ENCODE assay signal across 15 cellular contexts in genomic region chr2:37683926-37684780, GRCh38. TPM values are rescaled to one million over a fixed set of nuclear protein-coding genes. Genes with fewer than 3 reads are reported as not detected.
DNase-seq lines count a peak whose midpoint lies in the region; ATAC-seq, FAIRE-seq and TF ChIP-seq lines count a peak whose summit lies in the region.
"Had no signal": no experiment of that assay in that cellular context is flagged by ENCODE, and none has a peak within 500 bp of the region (broad histone marks: within the 10 kb centered on the region; RNA-seq: fewer than 3 reads in every experiment).

No MANE protein-coding gene starts in this region.

- peak overlapping the region; percentile 9 for H3K27ac ChIP-seq in astrocyte (ENCODE audit: low read depth, low read length)
- H3K27ac ChIP-seq in osteoblast (ENCODE audit: low read depth, low read length) = no peak overlapping the region
- no peak overlapping the region for H3K27ac ChIP-seq in brain microvascular endothelial cell
- H3K27ac ChIP-seq: ovary had no signal

- peak overlapping the region; percentile 19 for H3K4me2 ChIP-seq in astrocyte (ENCODE audit: low read length)
- H3K4me2 ChIP-seq in osteoblast (ENCODE audit: insufficient read depth, low read length) = no peak overlapping the region

- H3K79me2 ChIP-seq in astrocyte (ENCODE audit: insufficient read depth, low read length) (no peaks in the 10 kb centered on the region), osteoblast (ENCODE audit: insufficient read depth, low read length) (no peaks in the 10 kb centered on the region)

- no peak overlapping the region for H3K4me3 ChIP-seq in astrocyte (ENCODE audit: insufficient read depth, low read depth, low read length)
- no peak overlapping the region for H3K4me3 ChIP-seq in osteoblast (ENCODE audit: insufficient read depth, low read length)
- H3K4me3 ChIP-seq in brain microvascular endothelial cell (ENCODE audit: low read depth, low read length) = no peak overlapping the region
- H3K4me3 ChIP-seq: ovary had no signal

- H3K9me3 ChIP-seq in astrocyte (ENCODE audit: insufficient read depth, low read depth, low read length) (no peaks in the 10 kb centered on the region), osteoblast (ENCODE audit: low read depth, low read length) (no peaks in the 10 kb centered on the region)
- H3K9me3 ChIP-seq: ovary had no signal

- no peak for FAIRE-seq in astrocyte (lab: Jason Lieb, UNC)

- H3K27me3 ChIP-seq in astrocyte (ENCODE audit: insufficient read depth, low read length) (no peaks in the 10 kb centered on the region), osteoblast (ENCODE audit: insufficient read depth, low read length) (no peaks in the 10 kb centered on the region), brain microvascular endothelial cell (replicated peaks) (no peaks in the 10 kb centered on the region)
- H3K27me3 ChIP-seq: ovary had no signal

- H4K20me1 ChIP-seq in astrocyte (ENCODE audit: insufficient read depth, low read length) (no peaks in the 10 kb centered on the region), osteoblast (ENCODE audit: insufficient read depth, low read length) (no peaks in the 10 kb centered on the region)

- peaks cover 2% of the 10 kb centered on the region for H3K36me3 Mint-ChIP-seq in activated T-cell treated with anti-CD3 and anti-CD28 coated beads, Interleukin-2, amount 50 U/mL, for 24 hours (ENCODE audit: low read depth)
- H3K36me3 Mint-ChIP-seq in astrocyte (ENCODE audit: low read depth, unreplicated experiment) = no peaks in the 10 kb centered on the region

- no peak for DNase-seq in activated T-cell treated with anti-CD3 and anti-CD28 coated beads, Interleukin-2, amount 50 U/mL, for 24 hours
- DNase-seq in activated T-cell treated with anti-CD3 and anti-CD28 coated beads for 4 hours = no peak
- DNase-seq in Kasumi-1 (lab: John Stamatoyannopoulos, UW) = peak; percentile 43 to 44
- DNase-seq in astrocyte (ENCODE audit: low read depth) = no peak
- DNase-seq in osteoblast (ENCODE audit: insufficient read length, low spot score, missing footprints) = peak; percentile 57
- DNase-seq in NCI-H2196 (lab: John Stamatoyannopoulos, UW; ENCODE audit: unreplicated experiment) = no peak
- DNase-seq in brain microvascular endothelial cell = no peak
- DNase-seq: activated CD4-positive, alpha-beta T cell treated with anti-CD3 and anti-CD28 coated beads for 1 hour; anterior cingulate cortex; head of caudate nucleus; NCI-H1048; NCI-H524 treated with DMSO at 0.1 percent for 48 hours; ovary; stimulated activated CD4-positive, alpha-beta T cell treated with anti-CD3 and anti-CD28 coated beads, Interleukin-12 subunit alpha, Interleukin-12 subunit beta, amount 100 ng/mL, for 4 hours had no signal

- H3K27me3 Mint-ChIP-seq in activated T-cell treated with anti-CD3 and anti-CD28 coated beads, Interleukin-2, amount 50 U/mL, for 24 hours = no peaks in the 10 kb centered on the region
- no peaks in the 10 kb centered on the region for H3K27me3 Mint-ChIP-seq in astrocyte (ENCODE audit: low read depth, unreplicated experiment)

- no peak overlapping the region for H2AFZ ChIP-seq in astrocyte (ENCODE audit: low read depth, low read length)
- peak overlapping the region; percentile 18 for H2AFZ ChIP-seq in osteoblast (ENCODE audit: low read length)

- H3K36me3 ChIP-seq in astrocyte (ENCODE audit: insufficient read depth, low read length) (no peaks in the 10 kb centered on the region), osteoblast (ENCODE audit: insufficient read depth, low read length) (no peaks in the 10 kb centered on the region), brain microvascular endothelial cell (replicated peaks) (no peaks in the 10 kb centered on the region)
- H3K36me3 ChIP-seq: ovary had no signal

- peaks cover 11% of the 10 kb centered on the region for H3K9me3 Mint-ChIP-seq in activated T-cell treated with anti-CD3 and anti-CD28 coated beads, Interleukin-2, amount 50 U/mL, for 24 hours
- H3K9me3 Mint-ChIP-seq in astrocyte (ENCODE audit: unreplicated experiment) = peaks cover 3% of the 10 kb centered on the region

- no peak overlapping the region for H3K9ac ChIP-seq in astrocyte (ENCODE audit: low read length)

- in situ Hi-C loops in brain microvascular endothelial cell (cut with HindIII; ENCODE audit: low pct_ligation_motif_present, low sequenced_read_pairs) = no loop called here

- H3K4me1 Mint-ChIP-seq in activated T-cell treated with anti-CD3 and anti-CD28 coated beads, Interleukin-2, amount 50 U/mL, for 24 hours (ENCODE audit: low read depth) = peaks cover 62% of the 10 kb centered on the region
- H3K4me1 Mint-ChIP-seq in astrocyte (ENCODE audit: low read depth, unreplicated experiment) = peaks cover 21% of the 10 kb centered on the region

- TF ChIP-seq CTCF in astrocyte (IDR thresholded peaks at IDR 0.05; ENCODE audit: insufficient read depth, low read depth, low read length) = no peak
- no peak for TF ChIP-seq CTCF in osteoblast (IDR thresholded peaks at IDR 0.05; ENCODE audit: extremely low read depth, low read depth, low read length)
- no peak for TF ChIP-seq CTCF in brain microvascular endothelial cell (IDR thresholded peaks at IDR 0.05; ENCODE audit: low read depth, low read length, missing control alignments)

- H3K4me3 Mint-ChIP-seq in activated T-cell treated with anti-CD3 and anti-CD28 coated beads, Interleukin-2, amount 50 U/mL, for 24 hours = peak overlapping the region; percentile 56
- no peak overlapping the region for H3K4me3 Mint-ChIP-seq in astrocyte (ENCODE audit: unreplicated experiment)

- H3K27ac Mint-ChIP-seq in activated T-cell treated with anti-CD3 and anti-CD28 coated beads, Interleukin-2, amount 50 U/mL, for 24 hours = peak overlapping the region; percentile 94
- H3K27ac Mint-ChIP-seq in astrocyte (ENCODE audit: unreplicated experiment) = no peak overlapping the region

- H3K4me1 ChIP-seq in astrocyte (ENCODE audit: insufficient read depth, low read length) = peaks cover 23% of the 10 kb centered on the region
- peaks cover 24% of the 10 kb centered on the region for H3K4me1 ChIP-seq in osteoblast (ENCODE audit: insufficient read depth, low read length)

- no peak for ATAC-seq in HG03159 (IDR thresholded peaks at IDR 0.05; ENCODE audit: unreplicated experiment)

RNA-seq across cellular contexts. Expression of gene CDC42EP3, which starts 12.7 kb away (rescaled TPM):
- total RNA-seq in astrocyte (94.3 and 102 TPM in 2 replicates), osteoblast (121 and 136 TPM in 2 replicates)

Comparison
In these comparisons a context has a peak if more than half of its experiments do, and no peak if none do; other contexts are left out.
1. DNase-seq: peak in Kasumi-1 (2 of 2) and osteoblast (single experiment); none in activated T-cell treated with anti-CD3 and anti-CD28 coated beads, Interleukin-2, amount 50 U/mL, for 24 hours (single experiment), activated T-cell treated with anti-CD3 and anti-CD28 coated beads for 4 hours (single experiment), astrocyte (single experiment), NCI-H2196 (single experiment) and brain microvascular endothelial cell (single experiment).